8 cellular contexts compared by ENCODE assay signal in the genomic region with DNA sequence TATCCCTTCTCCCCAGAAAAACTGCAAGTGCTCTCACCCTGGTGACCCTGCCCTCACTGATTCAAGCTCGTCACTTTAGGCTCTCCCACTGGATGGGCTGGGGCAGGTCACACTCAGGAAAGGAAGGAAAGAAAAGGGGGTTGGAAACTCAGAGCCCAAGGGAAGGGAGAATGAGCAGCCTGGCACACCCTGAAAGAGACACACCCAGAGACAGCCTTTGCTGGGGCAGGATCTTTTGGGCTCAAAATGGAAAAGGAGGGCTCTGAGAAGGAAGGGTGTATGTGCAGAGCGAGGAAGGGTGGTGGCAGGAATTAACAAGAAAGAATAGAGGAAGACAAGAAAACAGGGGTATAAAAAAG. TPM values are rescaled to one million over a fixed set of nuclear protein-coding genes. Genes with fewer than 3 reads are reported as not detected.
DNase-seq lines count a peak whose midpoint lies in the region; ATAC-seq and TF ChIP-seq lines count a peak whose summit lies in the region.

No MANE protein-coding gene starts in this region.

- no peak overlapping the region for H2AK5ac ChIP-seq in H9 (ENCODE audit: insufficient read length, low read length)

- H2BK5ac ChIP-seq in H9 (ENCODE audit: insufficient read length, low read length) = no peak overlapping the region

- H2BK15ac ChIP-seq in H9 (ENCODE audit: low read depth, low read length) = no peak overlapping the region

- no peaks in the 10 kb centered on the region for H3K27me3 ChIP-seq in H9 (ENCODE audit: insufficient read depth, low read length)
- no peaks in the 10 kb centered on the region for H3K27me3 ChIP-seq in skeletal muscle tissue (ENCODE audit: control insufficient read depth in 3 of 3, insufficient read depth in 3 of 3, low read length in 3 of 3)

- no peak overlapping the region for H4K8ac ChIP-seq in H9 (replicated peaks; ENCODE audit: insufficient read length, low read depth, low read length)

- CTCF ChIA-PET in WTC11 (lab: Charles Lee) = interaction anchor here (0.7 to 9.7 kb wide), 3 partner anchors 38 to 164 kb away, joined by 3 to 131 read pairs (median 7); no protein-coding TSS in a partner anchor

- no peak for ATAC-seq in WTC11
- no peak for ATAC-seq in GM21786 (IDR thresholded peaks at IDR 0.05; ENCODE audit: unreplicated experiment)

- H3K23me2 ChIP-seq in H9 (ENCODE audit: insufficient read length, low read depth, low read length, poor library complexity, severe bottlenecking) = peaks cover 22% of the 10 kb centered on the region

- H3K9ac ChIP-seq in H9 (ENCODE audit: extremely low read depth, insufficient read length, low read length) (no peak overlapping the region), skeletal muscle tissue (ENCODE audit: low read depth in 1 of 3, low read length in 3 of 3) (peak overlapping the region; percentile 44 to 72 (median 63))

- no peak for DNase-seq in H9
- DNase-seq in WTC11 (ENCODE audit: low spot score) = no peak
- no peak for DNase-seq in glutamatergic neuron
- DNase-seq in hepatic stellate cell (ENCODE audit: low spot score) = no peak
- DNase-seq in GM19238 (ENCODE audit: insufficient read length, low spot score) = no peak
- no peak for DNase-seq in NCI-H345 treated with DMSO at 0.1 percent for 48 hours (lab: John Stamatoyannopoulos, UW; ENCODE audit: unreplicated experiment)

- no peak overlapping the region for H3K18ac ChIP-seq in H9 (ENCODE audit: insufficient read length, low read depth, low read length)

- no peak overlapping the region for H2BK120ac ChIP-seq in H9 (ENCODE audit: low read depth, low read length, poor library complexity, severe bottlenecking)

- H3K4me3 Mint-ChIP-seq in H9 (peak overlapping the region; percentile 35 to 73), WTC11 (peak overlapping the region; percentile 54), glutamatergic neuron (ENCODE audit: unreplicated experiment) (peak overlapping the region; percentile 97)

- H3K56ac ChIP-seq in H9 (ENCODE audit: insufficient read length, low read depth, low read length) = no peak overlapping the region

- H4K91ac ChIP-seq in H9 (ENCODE audit: insufficient read length, low read depth, low read length) = no peak overlapping the region

- no peak overlapping the region for H4K5ac ChIP-seq in H9 (ENCODE audit: insufficient read length, low read depth, low read length)

- H3K4me1 ChIP-seq in H9 (ENCODE audit: insufficient read depth, low read length) (peaks cover 14% of the 10 kb centered on the region; the same call in 1 of the 2 replicates), skeletal muscle tissue (ENCODE audit: control insufficient read depth in 3 of 3, insufficient read depth in 3 of 3, low read length in 3 of 3) (peaks cover 50 to 75% (median 50%) of the 10 kb centered on the region in 3 donors)

- no peak overlapping the region for H2AFZ ChIP-seq in H9 (ENCODE audit: low read length)

- H3K4me2 ChIP-seq in H9 (ENCODE audit: insufficient read depth, insufficient read length, low read length) = peak overlapping the region; percentile 40

- peaks cover 2% of the 10 kb centered on the region; the same call in 1 of the 2 replicates for H3K79me2 ChIP-seq in H9 (ENCODE audit: insufficient read depth, low read length)

- H3K9me3 Mint-ChIP-seq in H9 (no peaks in the 10 kb centered on the region; a peak in 1 of 5 replicates), WTC11 (no peaks in the 10 kb centered on the region), glutamatergic neuron (ENCODE audit: unreplicated experiment) (peaks cover 23% of the 10 kb centered on the region)

- H3K79me1 ChIP-seq in H9 (ENCODE audit: insufficient read depth, low read depth, low read length, poor library complexity, severe bottlenecking) = no peaks in the 10 kb centered on the region

- H3K23ac ChIP-seq in H9 (ENCODE audit: insufficient read length, low read depth, low read length) = no peak overlapping the region

- H3K27me3 Mint-ChIP-seq in H9 (ENCODE audit: low read depth) (peaks cover 3% of the 10 kb centered on the region; the same call in 1 of the 2 replicates), WTC11 (ENCODE audit: low read depth) (no peaks in the 10 kb centered on the region), glutamatergic neuron (ENCODE audit: unreplicated experiment) (peaks cover 37% of the 10 kb centered on the region)

- H3K27ac ChIP-seq in H9 (ENCODE audit: insufficient read length, low read depth, low read length) (no peak overlapping the region), skeletal muscle tissue (ENCODE audit: low read depth, low read length) (peak overlapping the region; percentile 99)

- no peak overlapping the region for H2BK20ac ChIP-seq in H9 (ENCODE audit: low read depth, low read length, poor library complexity, severe bottlenecking)

- no peak overlapping the region for H2BK12ac ChIP-seq in H9 (ENCODE audit: insufficient read length, low read depth, low read length)

- no peaks in the 10 kb centered on the region for H4K20me1 ChIP-seq in H9 (ENCODE audit: control insufficient read depth, insufficient read depth, insufficient read length)

- peak overlapping the region; percentile 62 to 79 (median 70) for H3K4me3 ChIP-seq in skeletal muscle tissue (ENCODE audit: low read length in 3 of 3)

- no peak overlapping the region for H3K4ac ChIP-seq in H9 (ENCODE audit: low read depth, low read length)

- H3K36me3 ChIP-seq in skeletal muscle tissue (ENCODE audit: control insufficient read depth in 3 of 3, insufficient read depth in 3 of 3, low read length in 3 of 3) = peaks cover 0 to 5% (median 3%) of the 10 kb centered on the region in 3 donors

- H3K4me1 Mint-ChIP-seq in H9 = peaks cover 69 to 73% of the 10 kb centered on the region in 2 experiments
- H3K4me1 Mint-ChIP-seq in WTC11 = peaks cover 68% of the 10 kb centered on the region
- peaks cover 44% of the 10 kb centered on the region for H3K4me1 Mint-ChIP-seq in glutamatergic neuron (ENCODE audit: low read depth, unreplicated experiment)

- H3K27ac Mint-ChIP-seq in H9 (peak overlapping the region in 2 of 3 experiments; percentile 6 to 36; a peak in 4 of 7 replicates), WTC11 (peak overlapping the region; percentile 55), glutamatergic neuron (ENCODE audit: unreplicated experiment) (peak overlapping the region; percentile 84)

- H3K14ac ChIP-seq in H9 (ENCODE audit: insufficient read depth, low read length) = no peak overlapping the region

- no CpG with 5 or more reads among the region's 2 CpGs for WGBS in H9 (ENCODE audit: extremely low coverage, insufficient read length, low lambda C conversion rate)

- H3T11ph ChIP-seq in H9 (ENCODE audit: low read length) = no peak overlapping the region

- H3K9me3 ChIP-seq in H9 (ENCODE audit: control insufficient read depth, low read depth, low read length) = no peaks in the 10 kb centered on the region
- no peaks in the 10 kb centered on the region for H3K9me3 ChIP-seq in skeletal muscle tissue (ENCODE audit: control insufficient read depth in 3 of 3, low read length in 3 of 3)

- TF ChIP-seq CTCF in H9 (conservative IDR thresholded peaks at IDR 0.05) (no peak), WTC11 (IDR thresholded peaks at IDR 0.05) (no peak), glutamatergic neuron (IDR thresholded peaks at IDR 0.05; ENCODE audit: partially characterized antibody, unreplicated experiment) (no peak)

- peaks cover 7 to 24% (median 19%) of the 10 kb centered on the region in 3 experiments; a peak in 6 of 7 replicates for H3K36me3 Mint-ChIP-seq in H9 (ENCODE audit: insufficient read depth in 1 of 3, low read depth in 3 of 3)
- H3K36me3 Mint-ChIP-seq in WTC11 = peaks cover 3% of the 10 kb centered on the region
- H3K36me3 Mint-ChIP-seq in glutamatergic neuron (ENCODE audit: unreplicated experiment) = peaks cover 5% of the 10 kb centered on the region

- POLR2A ChIA-PET in WTC11 (lab: Charles Lee) = interaction anchor here (1.4 kb wide), 1 partner anchor 37 kb away, joined by 4 read pairs; no protein-coding TSS in a partner anchor

TF ChIP-seq in WTC11, 78 proteins besides CTCF, POLR2A, EP300 and RAD21 (continues in another document):
- TF ChIP-seq FOXK1 (CRISPR knock-in tag; IDR thresholded peaks at IDR 0.05) (no peak), CREM (CRISPR knock-in tag; IDR thresholded peaks at IDR 0.05) (no peak), ETV6 (CRISPR knock-in tag; IDR thresholded peaks at IDR 0.05) (no peak)

RNA-seq across cellular contexts. Expression of a gene that starts 2.5 kb away (rescaled TPM):
- total RNA-seq in H9 (2021) = 26.4 and 28.0 TPM in 2 replicates
- total RNA-seq in WTC11 (2021) = 25.6 to 36.5 TPM (median 26.2 TPM) in 3 replicates
- total RNA-seq in glutamatergic neuron (ENCODE audit: unreplicated experiment) = 175 TPM
- 23.5 TPM for total RNA-seq in skeletal muscle tissue

RNA-seq across cellular contexts. Expression of a gene that starts 6.8 kb away (rescaled TPM):
- total RNA-seq in H9 (2021) (34.9 and 36.5 TPM in 2 replicates), WTC11 (2021) (31.2 to 33.3 TPM (median 31.3 TPM) in 3 replicates), glutamatergic neuron (ENCODE audit: unreplicated experiment) (52.2 TPM), skeletal muscle tissue (3.7 TPM)

RNA-seq across cellular contexts. Expression of a gene that starts 11.2 kb away (rescaled TPM):
- total RNA-seq in H9 (2021) (34.5 and 34.8 TPM in 2 replicates), WTC11 (2021) (27.3 to 32.2 TPM (median 30.6 TPM) in 3 replicates), glutamatergic neuron (ENCODE audit: unreplicated experiment) (26.9 TPM), skeletal muscle tissue (23.0 TPM)

RNA-seq across cellular contexts. Expression of a gene that starts 33.1 kb away (rescaled TPM):
- total RNA-seq in H9 (2021) (72.2 and 77.6 TPM in 2 replicates), WTC11 (2021) (95.9 to 100 TPM (median 97.9 TPM) in 3 replicates), glutamatergic neuron (ENCODE audit: unreplicated experiment) (50.4 TPM), skeletal muscle tissue (5.2 TPM)

RNA-seq across cellular contexts. Expression of a gene that starts 36.2 kb away (rescaled TPM):
- total RNA-seq in H9 (2021) (1,719 and 1,734 TPM in 2 replicates), WTC11 (2021) (1,503 to 1,570 TPM (median 1,542 TPM) in 3 replicates), glutamatergic neuron (ENCODE audit: unreplicated experiment) (2,264 TPM), skeletal muscle tissue (317 TPM)

Comparison
In these comparisons a context has a peak if more than half of its experiments do, and no peak if none do; other contexts are left out.
1. H3K27ac Mint-ChIP-seq: peak in every context shown above with its lines; median percentile 84 in glutamatergic neuron; 55 in WTC11; 21 in H9.